In genomic region chr10:133189726-133190125, GRCh38 we compare ENCODE assay signal across 37 cellular contexts. TPM values are rescaled to one million over a fixed set of nuclear protein-coding genes. Genes with fewer than 3 reads are reported as not detected.
"Had no signal": no experiment of that assay in that cellular context is flagged by ENCODE, and none has a peak within 500 bp of the region (broad histone marks: within the 10 kb centered on the region; RNA-seq: fewer than 3 reads in every experiment).

No MANE protein-coding gene starts in this region.

- H3K4me1 ChIP-seq: adrenal gland, body of pancreas, breast epithelium had no signal

- H3K36me3 ChIP-seq: adrenal gland, brain microvascular endothelial cell, breast epithelium had no signal

- FAIRE-seq: astrocyte, TTC549 had no signal

- ATAC-seq: activated CD8-positive, alpha-beta T cell treated with anti-CD3 and anti-CD28 coated beads for 36 hours; activated naive CD4-positive, alpha-beta T cell treated with anti-CD3 and anti-CD28 coated beads, Interleukin-2, amount 50 U/mL, for 72 hours; activated T-cell treated with anti-CD3 and anti-CD28 coated beads, Interleukin-2, amount 50 U/mL, for 4 hours; activated T-cell treated with anti-CD3 and anti-CD28 coated beads, Interleukin-2, amount 50 U/mL, for 72 hours; activated T-helper 17 cell treated with anti-CD3 and anti-CD28 coated beads, Interleukin-2, amount 50 U/mL, for 72 hours; body of pancreas had no signal

- H3K4me3 ChIP-seq: adrenal gland, body of pancreas, breast epithelium had no signal

- H3K9me3 ChIP-seq: adrenal gland, body of pancreas had no signal

- H3K27ac ChIP-seq: adrenal gland, body of pancreas, brain microvascular endothelial cell, breast epithelium, VCaP had no signal

- H3K27me3 ChIP-seq: adrenal gland, body of pancreas, breast epithelium had no signal

- DNase-seq: activated B cell treated with CpG ODN at 0.5 μM for 24 hours; activated CD4-positive, alpha-beta memory T cell treated with anti-CD3 and anti-CD28 coated beads for 36 hours; activated CD4-positive, alpha-beta T cell treated with anti-CD3 and anti-CD28 coated beads for 4 hours; activated CD4-positive, alpha-beta T cell treated with anti-CD3 and anti-CD28 coated beads, Interleukin-2, amount 10 ng/mL, durations not matched to agents 24 days and 14 days; activated CD4-positive, alpha-beta T cell treated with anti-CD3 and anti-CD28 coated beads, Interleukin-2, amount 50 U/mL, for 1 hour; activated CD4-positive, alpha-beta T cell treated with anti-CD3 and anti-CD28 coated beads, Interleukin-2, amount 50 U/mL, for 4 hours; activated CD4-positive, CD25-positive, alpha-beta regulatory T cell treated with anti-CD3 and anti-CD28 coated beads, Interleukin-2, amount 50 U/mL, for 72 hours; activated CD8-positive, alpha-beta memory T cell treated with anti-CD3 and anti-CD28 coated beads, Interleukin-2, amount 50 U/mL, for 4 hours; activated CD8-positive, alpha-beta T cell treated with anti-CD3 and anti-CD28 coated beads for 36 hours; activated effector memory CD4-positive, alpha-beta T cell treated with anti-CD3 and anti-CD28 coated beads, Interleukin-2, amount 50 U/mL, for 16 hours; activated gamma-delta T cell treated with Interleukin-2 at 50 U/mL for 16 hours; activated naive CD4-positive, alpha-beta T cell; activated naive CD4-positive, alpha-beta T cell treated with anti-CD3 and anti-CD28 coated beads for 36 hours; activated naive CD4-positive, alpha-beta T cell treated with anti-CD3 and anti-CD28 coated beads, Interleukin-2, amount 50 U/mL, for 16 hours; activated naive CD8-positive, alpha-beta T cell treated with anti-CD3 and anti-CD28 coated beads for 36 hours; activated T-cell treated with anti-CD3 and anti-CD28 coated beads for 4 hours; activated T-cell treated with anti-CD3 and anti-CD28 coated beads, Interleukin-2, amount 50 U/mL, for 1 hour; activated T-cell treated with anti-CD3 and anti-CD28 coated beads, Interleukin-2, amount 50 U/mL, for 4 hours; activated T-cell treated with anti-CD3 and anti-CD28 coated beads, Interleukin-2, amount 50 U/mL, for 72 hours; adrenal gland; amniotic stem cell; aorta; body of pancreas; brain microvascular endothelial cell; central memory CD4-positive, alpha-beta T cell; T-helper 1 cell; T-helper 2 cell; T-helper 9 cell had no signal

RNA-seq across cellular contexts. Expression of gene KNDC1, which starts 29.7 kb away (rescaled TPM):
- total RNA-seq: activated CD8-positive, alpha-beta T cell treated with anti-CD3 and anti-CD28 coated beads for 36 hours; activated naive CD4-positive, alpha-beta T cell treated with anti-CD3 and anti-CD28 coated beads for 36 hours; activated naive CD8-positive, alpha-beta T cell treated with anti-CD3 and anti-CD28 coated beads for 36 hours had no signal

RNA-seq across cellular contexts. Expression of gene UTF1, which starts 40.3 kb away (rescaled TPM):
- total RNA-seq: activated B cell treated with CpG ODN at 0.5 μM for 24 hours; activated CD4-positive, alpha-beta memory T cell treated with anti-CD3 and anti-CD28 coated beads for 36 hours; activated CD8-positive, alpha-beta memory T cell treated with anti-CD3 and anti-CD28 coated beads for 36 hours; activated CD8-positive, alpha-beta T cell treated with anti-CD3 and anti-CD28 coated beads for 36 hours; activated naive CD4-positive, alpha-beta T cell treated with anti-CD3 and anti-CD28 coated beads for 36 hours; activated naive CD4-positive, alpha-beta T cell treated with anti-CD3 and anti-CD28 coated beads, Interleukin-2, amount 50 U/mL, for 72 hours; activated naive CD8-positive, alpha-beta T cell treated with anti-CD3 and anti-CD28 coated beads for 36 hours; activated T-helper 1 cell treated with anti-CD3 and anti-CD28 coated beads, Interleukin-12 subunit alpha, Interleukin-12 subunit beta, Interleukin-2, Interleukin-4 antibody, amounts not matched to agents 30 ng/mL and 10 ng/mL and 1 ng/mL, durations not matched to agents 14 hours and 24 hours and 36 hours; activated T-helper 17 cell treated with anti-CD3 and anti-CD28 coated beads, Interleukin-2, amount 50 U/mL, for 72 hours; aorta; body of pancreas; breast epithelium; cardiac septum had no signal
- polyA plus RNA-seq: aorta had no signal

RNA-seq across cellular contexts. Expression of gene VENTX, which starts 47.9 kb away (rescaled TPM):
- total RNA-seq: activated CD4-positive, alpha-beta T cell treated with anti-CD3 and anti-CD28 coated beads, Interleukin-2, amount 10 ng/mL, durations not matched to agents 24 days and 14 days; activated CD8-positive, alpha-beta memory T cell treated with anti-CD3 and anti-CD28 coated beads for 36 hours; activated naive CD4-positive, alpha-beta T cell treated with anti-CD3 and anti-CD28 coated beads for 36 hours; activated naive CD4-positive, alpha-beta T cell treated with anti-CD3 and anti-CD28 coated beads, Interleukin-2, amount 50 U/mL, for 72 hours; activated naive CD8-positive, alpha-beta T cell treated with anti-CD3 and anti-CD28 coated beads for 36 hours; activated T-cell treated with anti-CD3 and anti-CD28 coated beads, Interleukin-2, amount 50 U/mL, for 4 hours; activated T-helper 1 cell treated with anti-CD3 and anti-CD28 coated beads, Interleukin-12 subunit alpha, Interleukin-12 subunit beta, Interleukin-2, Interleukin-4 antibody, amounts not matched to agents 30 ng/mL and 10 ng/mL and 1 ng/mL, durations not matched to agents 14 hours and 24 hours and 36 hours had no signal
